20 cellular contexts compared by ENCODE assay signal in genomic region chr9:19497276-19497675, GRCh38.
DNase-seq lines count a peak whose midpoint lies in the region; ATAC-seq, FAIRE-seq and TF ChIP-seq lines count a peak whose summit lies in the region.
"Had no signal": no experiment of that assay in that cellular context is flagged by ENCODE, and none has a peak within 500 bp of the region (broad histone marks: within the 10 kb centered on the region; RNA-seq: fewer than 3 reads in every experiment).

No MANE protein-coding gene starts in this region.

- no peaks in the 10 kb centered on the region for H3K79me2 ChIP-seq in smooth muscle cell (ENCODE audit: low read depth)

- no peak overlapping the region for H3K27ac Mint-ChIP-seq in effector memory CD8-positive, alpha-beta T cell
- H3K27ac Mint-ChIP-seq: CD4-positive, alpha-beta T cell; H9 had no signal

- H3K4me1 ChIP-seq in left ventricle myocardium inferior (peaks cover 14% of the 10 kb centered on the region), mesenchymal stem cell (ENCODE audit: control insufficient read depth, insufficient read depth, low read depth, low read length) (peaks cover 2% of the 10 kb centered on the region), smooth muscle cell (ENCODE audit: low read depth) (peaks cover 3% of the 10 kb centered on the region), kidney (ENCODE audit: control insufficient read depth in 1 of 2, insufficient read depth in 1 of 2, low read depth in 1 of 2, low read length in 2 of 2) (peaks cover 0 to 3% of the 10 kb centered on the region in 2 donors)
- H3K4me1 ChIP-seq: Caco-2 had no signal

- H3K9ac ChIP-seq in mesenchymal stem cell (ENCODE audit: low read length) (peak overlapping the region; percentile 57), smooth muscle cell (ENCODE audit: low read depth) (no peak overlapping the region), kidney (ENCODE audit: low read length in 2 of 2) (no peak overlapping the region)

- no peak overlapping the region for H2BK15ac ChIP-seq in mesenchymal stem cell (ENCODE audit: low read depth, poor library complexity, severe bottlenecking)

- peaks cover 12% of the 10 kb centered on the region for H3K27me3 ChIP-seq in left ventricle myocardium inferior (ENCODE audit: low read depth)
- peaks cover 0 to 30% of the 10 kb centered on the region in 2 experiments for H3K27me3 ChIP-seq in mesenchymal stem cell (ENCODE audit: control insufficient read depth in 1 of 2, insufficient read depth in 1 of 2, low read length in 2 of 2)
- H3K27me3 ChIP-seq in smooth muscle cell (ENCODE audit: low read depth) = no peaks in the 10 kb centered on the region

- WGBS in mesenchymal stem cell = 100% methylated on average over 1 of the region's 1 CpG
- WGBS in smooth muscle cell (ENCODE audit: low lambda C conversion rate) = 97% methylated on average over 1 of the region's 1 CpG

- H3K36me3 Mint-ChIP-seq in effector memory CD8-positive, alpha-beta T cell (ENCODE audit: insufficient read depth) = no peaks in the 10 kb centered on the region

- intact Hi-C loops in left ventricle myocardium inferior (cut with micrococcal nuclease) (no loop called here), Right ventricle myocardium inferior (cut with DNase I) (loop anchor here (10.0 kb wide), 1 partner anchor 148 kb away; no protein-coding TSS in a partner anchor), kidney (cut with DNase I) (no loop called here)

- H4K20me1 ChIP-seq in smooth muscle cell (ENCODE audit: low read depth) = no peaks in the 10 kb centered on the region

- H3K36me3 ChIP-seq in left ventricle myocardium inferior (no peaks in the 10 kb centered on the region), mesenchymal stem cell (ENCODE audit: control insufficient read depth in 1 of 2, insufficient read depth in 2 of 2, low read depth in 1 of 2, low read length in 2 of 2) (no peaks in the 10 kb centered on the region), smooth muscle cell (ENCODE audit: low read depth) (no peaks in the 10 kb centered on the region), kidney (ENCODE audit: control insufficient read depth in 1 of 2, insufficient read depth in 2 of 2, low read length in 2 of 2) (no peaks in the 10 kb centered on the region)

- H3K4me3 Mint-ChIP-seq in effector memory CD8-positive, alpha-beta T cell = no peak overlapping the region
- H3K4me3 Mint-ChIP-seq: CD4-positive, alpha-beta T cell; H9 had no signal

- no peak overlapping the region for H2BK5ac ChIP-seq in mesenchymal stem cell (ENCODE audit: low read depth, low read length, poor library complexity, severe bottlenecking)

- H3K4me1 Mint-ChIP-seq in effector memory CD8-positive, alpha-beta T cell (ENCODE audit: low read depth in 2 of 2) = peaks cover 12 to 13% of the 10 kb centered on the region in 2 donors

- no peak overlapping the region for H4K8ac ChIP-seq in mesenchymal stem cell (ENCODE audit: low read length)

- FAIRE-seq in kidney (lab: Jason Lieb, UNC) = no peak
- FAIRE-seq: A549, D721Med, G401.6, GM12891, GM19239, H1, HepG2 had no signal

- no peaks in the 10 kb centered on the region for H3K79me1 ChIP-seq in mesenchymal stem cell (replicated peaks; ENCODE audit: low read length, poor library complexity, severe bottlenecking)

- no peak overlapping the region for H3K14ac ChIP-seq in mesenchymal stem cell (ENCODE audit: low read length in 2 of 2)

- H3F3A ChIP-seq in smooth muscle cell (ENCODE audit: low read depth) = no peaks in the 10 kb centered on the region

- DNase-seq in left ventricle myocardium inferior = no peak
- DNase-seq in Right ventricle myocardium inferior (ENCODE audit: missing footprints) = no peak
- DNase-seq in mesenchymal stem cell = no peak
- no peak for DNase-seq in smooth muscle cell (lab: John Stamatoyannopoulos, UW; ENCODE audit: unreplicated experiment)
- DNase-seq in kidney = no peak
- no peak for DNase-seq in effector memory CD8-positive, alpha-beta T cell
- DNase-seq: AML-193; Caco-2; CD4-positive, alpha-beta T cell; H9 had no signal

- no peak overlapping the region for H2BK120ac ChIP-seq in mesenchymal stem cell (ENCODE audit: low read depth, low read length)

- H3K9me3 ChIP-seq in left ventricle myocardium inferior (replicated peaks) = peaks cover 18% of the 10 kb centered on the region
- H3K9me3 ChIP-seq in mesenchymal stem cell (ENCODE audit: control insufficient read depth, low read length) = no peaks in the 10 kb centered on the region
- peaks cover 3% of the 10 kb centered on the region for H3K9me3 ChIP-seq in smooth muscle cell (replicated peaks; ENCODE audit: low read depth)
- no peaks in the 10 kb centered on the region for H3K9me3 ChIP-seq in kidney (ENCODE audit: control insufficient read depth in 1 of 2, low read length in 2 of 2)
- H3K9me3 ChIP-seq: A549, Caco-2 had no signal

- H3K9me3 Mint-ChIP-seq in effector memory CD8-positive, alpha-beta T cell = no peaks in the 10 kb centered on the region
- H3K9me3 Mint-ChIP-seq: CD4-positive, alpha-beta T cell had no signal

- ATAC-seq in Right ventricle myocardium inferior (no peak), HG02623 (IDR thresholded peaks at IDR 0.05; ENCODE audit: unreplicated experiment) (no peak)
- ATAC-seq in effector memory CD8-positive, alpha-beta T cell (replicated peaks) = no peak
- ATAC-seq: A549, HepG2 had no signal

- H3K4me3 ChIP-seq in left ventricle myocardium inferior = no peak overlapping the region
- H3K4me3 ChIP-seq in mesenchymal stem cell (ENCODE audit: insufficient read depth in 1 of 2, low read depth in 1 of 2, low read length in 2 of 2) = no peak overlapping the region
- no peak overlapping the region for H3K4me3 ChIP-seq in smooth muscle cell
- H3K4me3 ChIP-seq in kidney (ENCODE audit: low read length in 2 of 2) = no peak overlapping the region
- H3K4me3 ChIP-seq: A549 had no signal

- no peak overlapping the region for H4K91ac ChIP-seq in mesenchymal stem cell (ENCODE audit: low read length)

- no peak for TF ChIP-seq CTCF in left ventricle myocardium inferior (IDR thresholded peaks at IDR 0.05; ENCODE audit: borderline replicate concordance)
- TF ChIP-seq CTCF in smooth muscle cell (IDR thresholded peaks at IDR 0.05; ENCODE audit: borderline replicate concordance, insufficient read depth, poor library complexity, severe bottlenecking) = no peak
- no peak for TF ChIP-seq CTCF in kidney (IDR thresholded peaks at IDR 0.05; ENCODE audit: borderline replicate concordance, extremely low read depth, insufficient read depth)

- H3K4me2 ChIP-seq in mesenchymal stem cell (ENCODE audit: low read length, poor library complexity, severe bottlenecking) = no peak overlapping the region
- H3K4me2 ChIP-seq in smooth muscle cell = no peak overlapping the region
- H3K4me2 ChIP-seq: A549 had no signal

- H3K18ac ChIP-seq in mesenchymal stem cell (ENCODE audit: low read depth in 1 of 2, low read length in 2 of 2) = no peak overlapping the region

- H2AFZ ChIP-seq in mesenchymal stem cell (ENCODE audit: low read depth, low read length) = no peak overlapping the region
- no peak overlapping the region for H2AFZ ChIP-seq in smooth muscle cell (ENCODE audit: low read depth)

- no peak overlapping the region for H3K4ac ChIP-seq in mesenchymal stem cell (ENCODE audit: low read depth in 1 of 2, low read length in 2 of 2)

- H3K27ac ChIP-seq in left ventricle myocardium inferior (replicated peaks) = peak overlapping the region; percentile 30
- H3K27ac ChIP-seq in mesenchymal stem cell (ENCODE audit: low read length, poor library complexity, severe bottlenecking) = no peak overlapping the region
- peak overlapping the region; percentile 26 for H3K27ac ChIP-seq in smooth muscle cell (ENCODE audit: low read depth)
- H3K27ac ChIP-seq in kidney (ENCODE audit: low read depth in 2 of 2, low read length in 2 of 2) = no peak overlapping the region
- H3K27ac ChIP-seq: 22Rv1, A549, C4-2B had no signal

- peaks cover 35 to 40% of the 10 kb centered on the region in 2 donors for H3K27me3 Mint-ChIP-seq in effector memory CD8-positive, alpha-beta T cell

- H2BK12ac ChIP-seq in mesenchymal stem cell (ENCODE audit: low read length in 2 of 2) = no peak overlapping the region

- H3K23ac ChIP-seq in mesenchymal stem cell (ENCODE audit: low read length in 2 of 2) = no peak overlapping the region

- H2AK5ac ChIP-seq in mesenchymal stem cell (ENCODE audit: low read length, severe bottlenecking) = no peak overlapping the region

Comparison
In these comparisons a context has a peak if more than half of its experiments do, and no peak if none do; other contexts are left out.
1. H3K27ac ChIP-seq: peak in left ventricle myocardium inferior (single experiment) and smooth muscle cell (single experiment); none in mesenchymal stem cell (single experiment) and kidney (0 of 2).